ENCODE assay signal across 10 cellular contexts in the genomic region with DNA sequence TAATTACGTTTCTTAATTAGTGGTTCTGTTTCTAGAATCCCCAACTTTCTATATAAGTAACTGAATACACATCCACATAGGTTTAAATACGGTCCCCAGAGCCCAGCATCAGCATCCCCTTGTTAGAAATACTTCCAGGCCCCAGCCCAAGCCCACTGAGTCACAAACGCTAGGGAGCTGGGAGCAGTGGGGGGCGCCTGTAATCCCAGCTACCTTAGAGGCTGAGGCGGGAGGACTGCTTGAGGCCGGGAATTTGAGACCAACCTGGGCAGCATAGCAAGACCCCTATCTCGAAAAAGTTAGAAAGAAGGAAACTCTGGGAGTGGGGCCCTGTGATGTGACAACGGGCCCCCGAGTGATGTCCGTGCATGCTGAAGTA. TPM values are rescaled to one million over a fixed set of nuclear protein-coding genes. Genes with fewer than 3 reads are reported as not detected.
DNase-seq lines count a peak whose midpoint lies in the region; ATAC-seq and TF ChIP-seq lines count a peak whose summit lies in the region.
"Had no signal": no experiment of that assay in that cellular context is flagged by ENCODE, and none has a peak within 500 bp of the region (broad histone marks: within the 10 kb centered on the region; RNA-seq: fewer than 3 reads in every experiment).

No MANE protein-coding gene starts in this region.

- TF ChIP-seq CTCF in OCI-LY3 (IDR thresholded peaks at IDR 0.05; ENCODE audit: low read depth, low read length) (no peak), endothelial cell (IDR thresholded peaks at IDR 0.05; ENCODE audit: unreplicated experiment) (no peak), parathyroid adenoma (IDR thresholded peaks at IDR 0.05) (no peak)

- peaks cover 36 to 76% (median 66%) of the 10 kb centered on the region in 11 experiments for H3K27me3 ChIP-seq in BLaER1 treated with 17β-estradiol and CSF1 and Interleukin-3, amounts not matched to agents 10 nM and 100 nM
- no peaks in the 10 kb centered on the region for H3K27me3 ChIP-seq in OCI-LY3 (ENCODE audit: low read depth, low read length)
- no peaks in the 10 kb centered on the region for H3K27me3 ChIP-seq in parathyroid adenoma (ENCODE audit: control insufficient read depth, insufficient read depth, low read length)

- H3K36me3 ChIP-seq in BLaER1 treated with 17β-estradiol and CSF1 and Interleukin-3, amounts not matched to agents 10 nM and 100 nM = no peaks in the 10 kb centered on the region
- H3K36me3 ChIP-seq in OCI-LY3 (replicated peaks; ENCODE audit: low read depth, low read length) (no peaks in the 10 kb centered on the region), parathyroid adenoma (ENCODE audit: control insufficient read depth, insufficient read depth, low read length) (no peaks in the 10 kb centered on the region)

- H3K79me2 ChIP-seq in OCI-LY3 (ENCODE audit: low read length) (no peaks in the 10 kb centered on the region), parathyroid adenoma (no peaks in the 10 kb centered on the region)

- peak overlapping the region; percentile 88 to 99 (median 99) for H3K4me2 ChIP-seq in BLaER1 treated with 17β-estradiol and CSF1 and Interleukin-3, amounts not matched to agents 10 nM and 100 nM
- H3K4me2 ChIP-seq in OCI-LY3 (ENCODE audit: low read length) = peak overlapping the region; percentile 82
- no peak overlapping the region for H3K4me2 ChIP-seq in parathyroid adenoma (ENCODE audit: low read length)

- no peaks in the 10 kb centered on the region for H3K36me3 Mint-ChIP-seq in endothelial cell (ENCODE audit: low read depth, unreplicated experiment)
- H3K36me3 Mint-ChIP-seq: CD8-positive, alpha-beta T cell had no signal

- H3K4me1 Mint-ChIP-seq in endothelial cell (ENCODE audit: unreplicated experiment) = peaks cover 7% of the 10 kb centered on the region

- H2AFZ ChIP-seq in OCI-LY3 (ENCODE audit: low read depth, low read length) (no peak overlapping the region), parathyroid adenoma (peak overlapping the region; percentile 99)

- DNase-seq in endothelial cell (ENCODE audit: low spot score) (no peak), NOMO-1 (lab: John Stamatoyannopoulos, UW; ENCODE audit: unreplicated experiment in 2 of 2) (no peak)
- DNase-seq: activated CD4-positive, alpha-beta T cell treated with anti-CD3 and anti-CD28 coated beads, Interleukin-2, amount 50 U/mL, for 4 hours; CD8-positive, alpha-beta T cell had no signal

- no peak for ATAC-seq in GM21786 (IDR thresholded peaks at IDR 0.05; ENCODE audit: unreplicated experiment)
- no peak for ATAC-seq in HG02840 (IDR thresholded peaks at IDR 0.05; ENCODE audit: low FRiP score, unreplicated experiment)
- ATAC-seq in GM18858 (IDR thresholded peaks at IDR 0.05; ENCODE audit: unreplicated experiment) = no peak
- ATAC-seq: CD8-positive, alpha-beta T cell had no signal

- peaks cover 10 to 25% (median 20%) of the 10 kb centered on the region in 10 experiments; a peak in 19 of 20 replicates for H3K4me1 ChIP-seq in BLaER1 treated with 17β-estradiol and CSF1 and Interleukin-3, amounts not matched to agents 10 nM and 100 nM
- no peaks in the 10 kb centered on the region for H3K4me1 ChIP-seq in OCI-LY3 (ENCODE audit: low read length)
- no peaks in the 10 kb centered on the region for H3K4me1 ChIP-seq in parathyroid adenoma

- H3K27me3 Mint-ChIP-seq in endothelial cell (ENCODE audit: unreplicated experiment) = peaks cover 28% of the 10 kb centered on the region

- H3K27ac ChIP-seq in BLaER1 treated with 17β-estradiol and CSF1 and Interleukin-3, amounts not matched to agents 10 nM and 100 nM = peak overlapping the region in 4 of 11 experiments; percentile 18 to 87 (median 82); a peak in 6 of 22 replicates
- H3K27ac ChIP-seq in OCI-LY3 (ENCODE audit: low read length) (no peak overlapping the region), parathyroid adenoma (no peak overlapping the region)

- peak overlapping the region; percentile 61 for H3K27ac Mint-ChIP-seq in endothelial cell (ENCODE audit: unreplicated experiment)
- H3K27ac Mint-ChIP-seq: CD8-positive, alpha-beta T cell had no signal

- peak overlapping the region; percentile 66 to 79 (median 70); a peak in 18 of 20 replicates for H3K4me3 ChIP-seq in BLaER1 treated with 17β-estradiol and CSF1 and Interleukin-3, amounts not matched to agents 10 nM and 100 nM
- H3K4me3 ChIP-seq in OCI-LY3 (ENCODE audit: low read length) = peak overlapping the region; percentile 86
- no peak overlapping the region for H3K4me3 ChIP-seq in parathyroid adenoma (ENCODE audit: low read depth, low read length)

- H3K4me3 Mint-ChIP-seq in endothelial cell (ENCODE audit: unreplicated experiment) = peak overlapping the region; percentile 79
- H3K4me3 Mint-ChIP-seq: CD8-positive, alpha-beta T cell had no signal

- H4K20me1 ChIP-seq in BLaER1 treated with 17β-estradiol and CSF1 and Interleukin-3, amounts not matched to agents 10 nM and 100 nM = peaks cover 0 to 25% (median 11%) of the 10 kb centered on the region in 11 experiments; a peak in 15 of 22 replicates
- no peaks in the 10 kb centered on the region for H4K20me1 ChIP-seq in OCI-LY3 (ENCODE audit: insufficient read depth, low read length)

- peaks cover 0 to 12% (median 0%) of the 10 kb centered on the region in 11 experiments; a peak in 3 of 22 replicates for H3K9me3 ChIP-seq in BLaER1 treated with 17β-estradiol and CSF1 and Interleukin-3, amounts not matched to agents 10 nM and 100 nM (replicated peaks in 1 of 11)
- H3K9me3 ChIP-seq in OCI-LY3 (ENCODE audit: insufficient read depth, low read length) = no peaks in the 10 kb centered on the region
- no peaks in the 10 kb centered on the region for H3K9me3 ChIP-seq in parathyroid adenoma (ENCODE audit: control insufficient read depth, low read length)

- no peaks in the 10 kb centered on the region for H3K9me3 Mint-ChIP-seq in endothelial cell (ENCODE audit: unreplicated experiment)

- H3K9ac ChIP-seq in BLaER1 treated with 17β-estradiol and CSF1 and Interleukin-3, amounts not matched to agents 10 nM and 100 nM = peak overlapping the region in 7 of 11 experiments; percentile 66 to 91 (median 76); a peak in 10 of 22 replicates
- H3K9ac ChIP-seq in OCI-LY3 (ENCODE audit: low read length) (no peak overlapping the region), parathyroid adenoma (no peak overlapping the region)

RNA-seq across cellular contexts. Expression of a gene that starts 1.3 kb away (rescaled TPM):
- total RNA-seq in endothelial cell (ENCODE audit: unreplicated experiment) = 0.05 TPM
- total RNA-seq: CD8-positive, alpha-beta T cell had no signal

Comparison
In these comparisons a context has a peak if more than half of its experiments do, and no peak if none do; other contexts are left out.
1. H3K9ac ChIP-seq: peak in BLaER1 treated with 17β-estradiol and CSF1 and Interleukin-3, amounts not matched to agents 10 nM and 100 nM (7 of 11); none in OCI-LY3 (single experiment) and parathyroid adenoma (single experiment).